4 cellular contexts compared by ENCODE assay signal in the genomic region with DNA sequence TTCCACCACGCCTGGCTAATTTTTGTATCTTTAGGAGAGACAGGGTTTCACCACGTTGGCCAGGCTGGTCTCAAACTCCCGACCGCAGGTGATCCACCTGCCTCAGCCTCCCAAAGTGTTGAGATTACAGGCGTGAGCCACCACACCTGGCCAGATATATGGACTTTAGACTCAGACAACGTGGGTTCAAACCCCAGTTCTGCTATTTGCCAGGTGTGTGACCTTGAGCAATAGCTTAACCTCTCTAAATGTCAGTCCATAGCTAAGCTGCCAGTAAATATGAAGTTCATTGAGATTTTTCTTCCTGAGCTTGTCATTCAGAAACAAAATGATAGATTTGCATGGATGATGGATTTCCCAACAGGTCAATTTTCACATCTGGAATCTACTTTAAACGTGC. TPM values are rescaled to one million over a fixed set of nuclear protein-coding genes. Genes with fewer than 3 reads are reported as not detected.
"Had no signal": no experiment of that assay in that cellular context is flagged by ENCODE, and none has a peak within 500 bp of the region (broad histone marks: within the 10 kb centered on the region; RNA-seq: fewer than 3 reads in every experiment).

No MANE protein-coding gene starts in this region.

RNA-seq across cellular contexts. Expression of gene ENPEP, which starts 0.9 kb away (rescaled TPM):
- total RNA-seq: K562, MCF 10A, PC-3 had no signal
- polyA plus RNA-seq: IgD-negative memory B cell had no signal
